In genomic region chr1:180609643-180610555, GRCh38 we compare ENCODE assay signal across 14 cellular contexts. TPM values are rescaled to one million over a fixed set of nuclear protein-coding genes. Genes with fewer than 3 reads are reported as not detected.
DNase-seq lines count a peak whose midpoint lies in the region; ATAC-seq, FAIRE-seq and TF ChIP-seq lines count a peak whose summit lies in the region.
"Had no signal": no experiment of that assay in that cellular context is flagged by ENCODE, and none has a peak within 500 bp of the region (broad histone marks: within the 10 kb centered on the region; RNA-seq: fewer than 3 reads in every experiment).

No MANE protein-coding gene starts in this region.

- H3K36me3 ChIP-seq in astrocyte (ENCODE audit: insufficient read depth, low read length) = no peaks in the 10 kb centered on the region
- H3K36me3 ChIP-seq in keratinocyte (ENCODE audit: control insufficient read depth in 2 of 2, extremely low read depth in 1 of 2, insufficient read depth in 2 of 2, low read length in 2 of 2) = no peaks in the 10 kb centered on the region
- H3K36me3 ChIP-seq: BLaER1 had no signal

- peak in 1 of 2 experiments; percentile 54; a peak in 3 of 6 replicates for ATAC-seq in A549
- ATAC-seq in SK-N-SH treated with all-trans-retinoic acid at 6 μM for 48 hours = no peak
- ATAC-seq: activated naive CD4-positive, alpha-beta T cell treated with anti-CD3 and anti-CD28 coated beads, Interleukin-2, amount 50 U/mL, for 72 hours; Panc1; stimulated activated naive CD8-positive, alpha-beta T cell treated with anti-CD3 and anti-CD28 coated beads, Interleukin-15, amount 100 ng/mL, for 72 hours had no signal

- dilution Hi-C loops in keratinocyte (cut with MboI; ENCODE audit: extremely low pct_ligation_motif_present, low sequenced_read_pairs) = no loop called here

- TF ChIP-seq CTCF in A549 (IDR thresholded peaks at IDR 0.05) (no peak), astrocyte (IDR thresholded peaks at IDR 0.05; ENCODE audit: insufficient read depth, low read depth, low read length) (no peak), keratinocyte (optimal IDR thresholded peaks at IDR 0.05 in 1 of 3, IDR thresholded peaks at IDR 0.05 in 1 of 3, conservative IDR thresholded peaks at IDR 0.05 in 1 of 3; ENCODE audit: extremely low read depth in 1 of 3, insufficient read depth in 2 of 3, low read length in 3 of 3) (no peak), endothelial cell (IDR thresholded peaks at IDR 0.05; ENCODE audit: unreplicated experiment) (no peak)

- no peak for TF ChIP-seq EP300 in A549 (IDR thresholded peaks at IDR 0.05)

- H3K27ac ChIP-seq in A549 (no peak overlapping the region), astrocyte (ENCODE audit: low read depth, low read length) (no peak overlapping the region), keratinocyte (ENCODE audit: control insufficient read depth, insufficient read depth, low read length) (no peak overlapping the region)
- H3K27ac ChIP-seq: BLaER1 had no signal

- no peak for TF ChIP-seq POLR2A in A549 (IDR thresholded peaks at IDR 0.05; ENCODE audit: low read length)

- POLR2A ChIA-PET in A549 (lab: Yijun Ruan, JAX) = no interaction called here

- H3K36me3 Mint-ChIP-seq in astrocyte (ENCODE audit: low read depth, unreplicated experiment) (no peaks in the 10 kb centered on the region), endothelial cell (ENCODE audit: low read depth, unreplicated experiment) (no peaks in the 10 kb centered on the region)

- H3K79me2 ChIP-seq in astrocyte (ENCODE audit: insufficient read depth, low read length) = no peaks in the 10 kb centered on the region
- no peaks in the 10 kb centered on the region for H3K79me2 ChIP-seq in keratinocyte (ENCODE audit: control insufficient read depth, insufficient read depth, low read length)

- CTCF ChIA-PET in A549 (lab: Yijun Ruan, JAX) = interaction anchor here (0.6 to 1.4 kb wide), 6 partner anchors 9 to 254 kb away, joined by 3 to 4 read pairs (median 3); no protein-coding TSS in a partner anchor

- H3K9me1 ChIP-seq in keratinocyte (ENCODE audit: control insufficient read depth, extremely low read depth, insufficient read depth, low read length) = peaks cover 3% of the 10 kb centered on the region

- no peak for TF ChIP-seq RAD21 in A549 (conservative IDR thresholded peaks at IDR 0.05 in 1 of 2, IDR thresholded peaks at IDR 0.05 in 1 of 2)

- H3K27me3 Mint-ChIP-seq in astrocyte (ENCODE audit: low read depth, unreplicated experiment) = no peaks in the 10 kb centered on the region
- H3K27me3 Mint-ChIP-seq in endothelial cell (ENCODE audit: unreplicated experiment) = no peaks in the 10 kb centered on the region
- H3K27me3 Mint-ChIP-seq: stimulated activated naive CD8-positive, alpha-beta T cell treated with anti-CD3 and anti-CD28 coated beads, Interleukin-15, amount 100 ng/mL, for 72 hours had no signal

- H2AFZ ChIP-seq in astrocyte (ENCODE audit: low read depth, low read length) (no peak overlapping the region), keratinocyte (ENCODE audit: control insufficient read depth, low read length) (peak overlapping the region; percentile 86)

- H3K4me2 ChIP-seq in A549 (no peak overlapping the region), astrocyte (ENCODE audit: low read length) (no peak overlapping the region), keratinocyte (ENCODE audit: control insufficient read depth, extremely low read depth, insufficient read depth, low read depth, low read length) (no peak overlapping the region)
- H3K4me2 ChIP-seq: BLaER1 had no signal

- H3K4me1 Mint-ChIP-seq in astrocyte (ENCODE audit: low read depth, unreplicated experiment) (peaks cover 18% of the 10 kb centered on the region), endothelial cell (ENCODE audit: unreplicated experiment) (peaks cover 6% of the 10 kb centered on the region)

- FAIRE-seq in A549 (lab: Jason Lieb, UNC) (no peak), astrocyte (lab: Jason Lieb, UNC) (no peak), keratinocyte (lab: Jason Lieb, UNC) (peak; percentile 80)

- H3K4me3 ChIP-seq in A549 (no peak overlapping the region), astrocyte (ENCODE audit: insufficient read depth, low read depth, low read length) (no peak overlapping the region), keratinocyte (ENCODE audit: control insufficient read depth in 2 of 3, extremely low read depth in 1 of 3, insufficient read depth in 2 of 3, low read depth in 1 of 3, low read length in 3 of 3) (no peak overlapping the region)
- H3K4me3 ChIP-seq: BLaER1 had no signal

- peaks cover 4% of the 10 kb centered on the region; the same call in 1 of the 3 replicates for H3K4me1 ChIP-seq in A549
- H3K4me1 ChIP-seq in astrocyte (ENCODE audit: insufficient read depth, low read length) = peaks cover 6% of the 10 kb centered on the region
- peaks cover 31% of the 10 kb centered on the region for H3K4me1 ChIP-seq in keratinocyte (ENCODE audit: control insufficient read depth, extremely low read depth, insufficient read depth, low read length)

- H3K27me3 ChIP-seq in astrocyte (ENCODE audit: insufficient read depth, low read length) (peaks cover 2% of the 10 kb centered on the region), keratinocyte (ENCODE audit: control insufficient read depth, extremely low read depth, insufficient read depth, low read length) (no peaks in the 10 kb centered on the region)
- H3K27me3 ChIP-seq: BLaER1 had no signal

- no peaks in the 10 kb centered on the region for H4K20me1 ChIP-seq in astrocyte (ENCODE audit: insufficient read depth, low read length)
- no peaks in the 10 kb centered on the region for H4K20me1 ChIP-seq in keratinocyte (ENCODE audit: control insufficient read depth, extremely low read depth, insufficient read depth, low read length)
- H4K20me1 ChIP-seq: BLaER1 had no signal

- H3K9ac ChIP-seq in astrocyte (ENCODE audit: low read length) (no peak overlapping the region), keratinocyte (ENCODE audit: control insufficient read depth, extremely low read depth, insufficient read depth, low read length) (no peak overlapping the region)
- H3K9ac ChIP-seq: BLaER1 had no signal

- H3K9me3 Mint-ChIP-seq in astrocyte (ENCODE audit: unreplicated experiment) (no peaks in the 10 kb centered on the region), endothelial cell (ENCODE audit: unreplicated experiment) (no peaks in the 10 kb centered on the region)

- H3K27ac Mint-ChIP-seq in astrocyte (ENCODE audit: unreplicated experiment) (peak overlapping the region; percentile 0), endothelial cell (ENCODE audit: unreplicated experiment) (no peak overlapping the region)
- H3K27ac Mint-ChIP-seq: stimulated activated naive CD8-positive, alpha-beta T cell treated with anti-CD3 and anti-CD28 coated beads, Interleukin-15, amount 100 ng/mL, for 72 hours had no signal

- no peak for DNase-seq in A549 (ENCODE audit: low read depth in 1 of 2, low spot score in 1 of 2)
- DNase-seq in HT-29 (ENCODE audit: low spot score) = peak; percentile 9
- no peak for DNase-seq in astrocyte (ENCODE audit: low read depth)
- DNase-seq in keratinocyte (ENCODE audit: low read depth, low spot score) = no peak
- no peak for DNase-seq in T1000 (lab: John Stamatoyannopoulos, UW)
- DNase-seq in endothelial cell (ENCODE audit: low spot score) = no peak
- no peak for DNase-seq in NCI-H2196 treated with DMSO at 0.1 percent for 48 hours (lab: John Stamatoyannopoulos, UW; ENCODE audit: unreplicated experiment)
- DNase-seq: KG1; stimulated activated CD4-positive, alpha-beta T cell treated with anti-CD3 and anti-CD28 coated beads, Interleukin-15, amount 100 ng/mL, for 24 hours; stimulated activated naive CD8-positive, alpha-beta T cell treated with anti-CD3 and anti-CD28 coated beads, Interleukin-15, amount 100 ng/mL, for 72 hours had no signal

- 73% methylated on average over 7 of the region's 7 CpGs for WGBS in A549 (ENCODE audit: missing lambda C conversion rate)

- no peaks in the 10 kb centered on the region for H3K9me3 ChIP-seq in A549
- H3K9me3 ChIP-seq in astrocyte (ENCODE audit: insufficient read depth, low read depth, low read length) = no peaks in the 10 kb centered on the region
- H3K9me3 ChIP-seq in keratinocyte (ENCODE audit: control insufficient read depth, low read depth, low read length) = no peaks in the 10 kb centered on the region
- H3K9me3 ChIP-seq: BLaER1 had no signal

- H3K4me3 Mint-ChIP-seq in astrocyte (ENCODE audit: unreplicated experiment) (no peak overlapping the region), endothelial cell (ENCODE audit: unreplicated experiment) (no peak overlapping the region)
- H3K4me3 Mint-ChIP-seq: stimulated activated naive CD8-positive, alpha-beta T cell treated with anti-CD3 and anti-CD28 coated beads, Interleukin-15, amount 100 ng/mL, for 72 hours had no signal

RNA-seq across cellular contexts. Expression of gene XPR1, which starts 21.9 kb away (rescaled TPM):
- polyA plus RNA-seq in A549 (2011; rRNA removed) (86.1 and 105 TPM in 2 replicates), A549 (2017; fragmentation: RNase III; extraction: RNeasy Plus Mini Kit Qiagen cat#74134 plus additional on column Dnase treatment) (33.7 to 38.9 TPM (median 37.5 TPM) in 3 replicates), keratinocyte (22.7 to 40.0 TPM (median 31.1 TPM) in 3 replicates)
- 10.8 and 12.4 TPM in 2 replicates for polyA plus RNA-seq in A549 (2012; cell fraction: cytosol; rRNA removed)
- polyA plus RNA-seq in A549 (2012; cell fraction: nucleus; rRNA removed) = 5.8 and 10.4 TPM in 2 replicates
- 58.6 and 66.1 TPM in 2 replicates for polyA minus RNA-seq in A549 (2011; rRNA and poly(A)+ RNA removed)
- 5.8 and 7.0 TPM in 2 replicates for total RNA-seq in HT-29 (2014; rRNA removed; shearing (Covaris generic))
- total RNA-seq in astrocyte (35.2 and 36.0 TPM in 2 replicates), endothelial cell (ENCODE audit: unreplicated experiment) (71.8 TPM)
- 7.3 TPM for polyA plus RNA-seq in keratinocyte (2011; ENCODE audit: low read depth)
- polyA plus RNA-seq in keratinocyte (2011; cell fraction: cytosol; rRNA removed) = 17.2 and 30.4 TPM in 2 replicates
- polyA plus RNA-seq in keratinocyte (2011; cell fraction: nucleus; rRNA removed) = 34.2 TPM in 2 replicates
- 7.3 and 23.0 TPM in 2 replicates for polyA plus RNA-seq in keratinocyte (2012; ENCODE audit: low replicate concordance)
- polyA minus RNA-seq in keratinocyte = 45.4 to 72.1 TPM (median 49.4 TPM) in 3 replicates
- 40.1 TPM for polyA minus RNA-seq in keratinocyte (2011; cell fraction: cytosol; rRNA and poly(A)+ RNA removed)
- 38.6 and 86.7 TPM in 2 replicates for polyA minus RNA-seq in keratinocyte (2011; cell fraction: nucleus; rRNA and poly(A)+ RNA removed)

RNA-seq across cellular contexts. Expression of gene OVAAL, which starts 51.1 kb away (rescaled TPM):
- polyA plus RNA-seq in A549 (2011; rRNA removed) (not detected in 2 replicates), A549 (2017; fragmentation: RNase III; extraction: RNeasy Plus Mini Kit Qiagen cat#74134 plus additional on column Dnase treatment) (0.08 to 0.12 TPM (median 0.09 TPM) in 3 replicates), keratinocyte (not detected in 3 replicates)
- polyA plus RNA-seq in A549 (2012; cell fraction: cytosol; rRNA removed) = 0.03 TPM in 1 of 2 replicates, not detected in the other
- polyA plus RNA-seq in A549 (2012; cell fraction: nucleus; rRNA removed) = 0.04 TPM in 1 of 2 replicates, not detected in the other
- not detected in 2 replicates for polyA minus RNA-seq in A549 (2011; rRNA and poly(A)+ RNA removed)
- not detected in 2 replicates for total RNA-seq in HT-29 (2014; rRNA removed; shearing (Covaris generic))
- total RNA-seq in astrocyte (not detected in 2 replicates), endothelial cell (ENCODE audit: unreplicated experiment) (not detected)
- polyA plus RNA-seq in keratinocyte (2011; ENCODE audit: low read depth) = not detected
- polyA plus RNA-seq in keratinocyte (2011; cell fraction: cytosol; rRNA removed) = not detected in 2 replicates
- not detected in 2 replicates for polyA plus RNA-seq in keratinocyte (2011; cell fraction: nucleus; rRNA removed)
- not detected in 2 replicates for polyA plus RNA-seq in keratinocyte (2012; ENCODE audit: low replicate concordance)
- not detected in 3 replicates for polyA minus RNA-seq in keratinocyte
- polyA minus RNA-seq in keratinocyte (2011; cell fraction: cytosol; rRNA and poly(A)+ RNA removed) = not detected
- not detected in 2 replicates for polyA minus RNA-seq in keratinocyte (2011; cell fraction: nucleus; rRNA and poly(A)+ RNA removed)
- total RNA-seq: activated naive CD4-positive, alpha-beta T cell treated with anti-CD3 and anti-CD28 coated beads, Interleukin-2, amount 50 U/mL, for 72 hours had no signal
